In genomic region chr6:9455794-9456193, GRCh38 we compare ENCODE assay signal across 1 cellular context.
TF ChIP-seq lines count a peak whose summit lies in the region.

No MANE protein-coding gene starts in this region.

TF ChIP-seq in IMR-90, 13 proteins besides CTCF, POLR2A, EP300 and RAD21:
- TF ChIP-seq FOS (IDR thresholded peaks at IDR 0.05; ENCODE audit: low read depth, low read length) = no peak
- no peak for TF ChIP-seq MXI1 (IDR thresholded peaks at IDR 0.05; ENCODE audit: borderline replicate concordance, low read depth, low read length)
- TF ChIP-seq USF2 (IDR thresholded peaks at IDR 0.05; ENCODE audit: low read depth, low read length) = no peak
- TF ChIP-seq MAFK (IDR thresholded peaks at IDR 0.05; ENCODE audit: low read depth, low read length) = no peak
- no peak for TF ChIP-seq SMC3 (IDR thresholded peaks at IDR 0.05; ENCODE audit: low read depth, low read length)
- TF ChIP-seq CEBPB (IDR thresholded peaks at IDR 0.05; ENCODE audit: low read depth, low read length) = no peak
- TF ChIP-seq BHLHE40 (IDR thresholded peaks at IDR 0.05; ENCODE audit: low read depth, low read length) = no peak
- TF ChIP-seq CHD1 (IDR thresholded peaks at IDR 0.05; ENCODE audit: low read depth, low read length) = no peak
- TF ChIP-seq NFE2L2 (IDR thresholded peaks at IDR 0.05; ENCODE audit: low read depth, low read length) = no peak
- no peak for TF ChIP-seq RCOR1 (IDR thresholded peaks at IDR 0.05; ENCODE audit: insufficient replicate concordance, low read length)
- no peak for TF ChIP-seq ELK1 (IDR thresholded peaks at IDR 0.05; ENCODE audit: borderline replicate concordance, low read depth, low read length)
- TF ChIP-seq RFX5 (IDR thresholded peaks at IDR 0.05; ENCODE audit: low read depth, low read length) = no peak
- TF ChIP-seq MAZ (IDR thresholded peaks at IDR 0.05; ENCODE audit: borderline replicate concordance, low read depth, low read length) = no peak
